ENCODE assay signal across 10 cellular contexts in genomic region chr15:86231864-86232801, GRCh38.
A peak's percentile ranks its signal among the peaks of the same experiment; 100 is the strongest.
DNase-seq lines count a peak whose midpoint lies in the region; ATAC-seq and TF ChIP-seq lines count a peak whose summit lies in the region.
"Had no signal": no experiment of that assay in that cellular context is flagged by ENCODE, and none has a peak within 500 bp of the region (broad histone marks: within the 10 kb centered on the region; RNA-seq: fewer than 3 reads in every experiment).

No MANE protein-coding gene starts in this region.

- H4K8ac ChIP-seq in neuronal stem cell (ENCODE audit: low read depth, low read length): no peak overlapping the region

- no peaks in the 10 kb centered on the region for H3K36me3 Mint-ChIP-seq in Caco-2 (ENCODE audit: insufficient read depth, unreplicated experiment)
- H3K36me3 Mint-ChIP-seq in activated CD4-positive, alpha-beta T cell treated with anti-CD3 and anti-CD28 coated beads for 36 hours (ENCODE audit: low read depth): no peaks in the 10 kb centered on the region
- H3K36me3 Mint-ChIP-seq: IgD-negative memory B cell had no signal

- peak; percentile 68 for ATAC-seq in GM21528 (IDR thresholded peaks at IDR 0.05; ENCODE audit: low FRiP score, unreplicated experiment)
- peak; percentile 65 for ATAC-seq in activated CD4-positive, alpha-beta T cell treated with anti-CD3 and anti-CD28 coated beads for 36 hours
- ATAC-seq in esophagus mucosa: peak; percentile 72
- no peak for ATAC-seq in HG02610 (IDR thresholded peaks at IDR 0.05; ENCODE audit: unreplicated experiment)

- H3K4ac ChIP-seq in neuronal stem cell (ENCODE audit: low read length): no peak overlapping the region

- intact Hi-C loops in Caco-2 (cut with micrococcal nuclease; ENCODE audit: unreplicated experiment): loop anchor here (1.0 to 10.0 kb wide), 2 partner anchors 367 to 511 kb away; no protein-coding TSS in a partner anchor
- intact Hi-C loops in activated CD4-positive, alpha-beta T cell treated with anti-CD3 and anti-CD28 coated beads for 36 hours (cut with DNase I, micrococcal nuclease): loop anchor here (1.0 to 10.0 kb wide), 4 partner anchors 50 to 1373 kb away; no protein-coding TSS in a partner anchor

- peak overlapping the region; percentile 28 for H3K4me2 ChIP-seq in neuronal stem cell (ENCODE audit: insufficient read depth, low read length, poor library complexity, severe bottlenecking)

- POLR2A ChIA-PET in Caco-2 (lab: Charles Lee): no interaction called here
- POLR2A ChIA-PET in activated CD4-positive, alpha-beta T cell treated with anti-CD3 and anti-CD28 coated beads for 36 hours (lab: Charles Lee): no interaction called here

- no peak overlapping the region for H2BK15ac ChIP-seq in neuronal stem cell (ENCODE audit: low read length)

- peak; percentile 35 to 48 for TF ChIP-seq CTCF in Caco-2 (IDR thresholded peaks at IDR 0.05; ENCODE audit: insufficient read depth in 1 of 2, low read depth in 1 of 2, low read length in 1 of 2, severe bottlenecking in 1 of 2, unreplicated experiment in 1 of 2)

- H3K14ac ChIP-seq in neuronal stem cell (ENCODE audit: low read length): no peak overlapping the region

- no peak overlapping the region for H3K4me3 Mint-ChIP-seq in Caco-2 (ENCODE audit: unreplicated experiment)
- no peak overlapping the region for H3K4me3 Mint-ChIP-seq in activated CD4-positive, alpha-beta T cell treated with anti-CD3 and anti-CD28 coated beads for 36 hours
- H3K4me3 Mint-ChIP-seq: IgD-negative memory B cell had no signal

- no peak overlapping the region for H2AK5ac ChIP-seq in neuronal stem cell (ENCODE audit: low read depth, low read length)

- H3K23ac ChIP-seq in neuronal stem cell (ENCODE audit: low read depth, low read length, poor library complexity): no peak overlapping the region

- H3K9me3 ChIP-seq in Caco-2 (no peaks in the 10 kb centered on the region), neuronal stem cell (replicated peaks in 1 of 2; ENCODE audit: control insufficient read depth in 2 of 2, insufficient read depth in 1 of 2, low read depth in 1 of 2, low read length in 2 of 2) (no peaks in the 10 kb centered on the region)
- H3K9me3 ChIP-seq: neutrophil had no signal

- CTCF ChIA-PET in Caco-2 (lab: Charles Lee): no interaction called here
- CTCF ChIA-PET in activated CD4-positive, alpha-beta T cell treated with anti-CD3 and anti-CD28 coated beads for 36 hours (lab: Charles Lee): interaction anchor here (1.0 to 1.5 kb wide), 5 partner anchors 10 to 109 kb away, joined by 3 to 4 read pairs (median 3); no protein-coding TSS in a partner anchor

- H3K36me3 ChIP-seq in Caco-2 (ENCODE audit: control insufficient read depth, insufficient read depth, low read length) (no peaks in the 10 kb centered on the region), neuronal stem cell (replicated peaks in 1 of 2; ENCODE audit: control insufficient read depth in 2 of 2, insufficient read depth in 2 of 2, low read length in 2 of 2) (no peaks in the 10 kb centered on the region)
- H3K36me3 ChIP-seq: neutrophil had no signal

- H3K9me3 Mint-ChIP-seq in Caco-2 (ENCODE audit: unreplicated experiment): no peaks in the 10 kb centered on the region
- no peaks in the 10 kb centered on the region for H3K9me3 Mint-ChIP-seq in activated CD4-positive, alpha-beta T cell treated with anti-CD3 and anti-CD28 coated beads for 36 hours (ENCODE audit: low read depth)

- no peak overlapping the region for H3K27ac ChIP-seq in neuronal stem cell (replicated peaks; ENCODE audit: low read length)
- H3K27ac ChIP-seq: neutrophil had no signal

- peak in 1 of 2 experiments; percentile 3 for DNase-seq in Caco-2
- peak; percentile 20 for DNase-seq in MV-4-11 (lab: John Stamatoyannopoulos, UW)
- peak; percentile 49 for DNase-seq in activated CD4-positive, alpha-beta T cell treated with anti-CD3 and anti-CD28 coated beads for 36 hours
- DNase-seq in neuronal stem cell (ENCODE audit: low spot score): peak; percentile 46
- no peak for DNase-seq in activated CD4-positive, CD25-positive, alpha-beta regulatory T cell (lab: John Stamatoyannopoulos, UW)

- H3K4me3 ChIP-seq in Caco-2 (ENCODE audit: low read depth, low read length) (no peak overlapping the region), neuronal stem cell (ENCODE audit: low read length in 2 of 2) (no peak overlapping the region)

- no peak overlapping the region for H3K9ac ChIP-seq in neuronal stem cell (ENCODE audit: low read depth, low read length, poor library complexity)

- no peak overlapping the region for H3K27ac Mint-ChIP-seq in Caco-2 (ENCODE audit: unreplicated experiment)
- no peak overlapping the region for H3K27ac Mint-ChIP-seq in activated CD4-positive, alpha-beta T cell treated with anti-CD3 and anti-CD28 coated beads for 36 hours
- H3K27ac Mint-ChIP-seq: IgD-negative memory B cell had no signal

- no peaks in the 10 kb centered on the region for H3K4me1 Mint-ChIP-seq in Caco-2 (ENCODE audit: low read depth, unreplicated experiment)
- H3K4me1 Mint-ChIP-seq in activated CD4-positive, alpha-beta T cell treated with anti-CD3 and anti-CD28 coated beads for 36 hours: no peaks in the 10 kb centered on the region
- H3K4me1 Mint-ChIP-seq: IgD-negative memory B cell had no signal

- no peak overlapping the region for H2BK5ac ChIP-seq in neuronal stem cell (ENCODE audit: low read length)

- H4K91ac ChIP-seq in neuronal stem cell (ENCODE audit: low read depth, low read length, poor library complexity): no peak overlapping the region

- BruUV-seq in Caco-2 (replicated peaks; lab: Mats Ljungman, UMichigan): no TSS peak

- no CpG with 5 or more reads among the region's 20 CpGs for WGBS in neuronal stem cell (ENCODE audit: extremely low coverage in 2 of 2, insufficient read length in 2 of 2, insufficient replicate concordance in 1 of 2), 2 donors

- no peaks in the 10 kb centered on the region for H3K27me3 ChIP-seq in Caco-2 (replicated peaks; ENCODE audit: control insufficient read depth, insufficient read depth, low read length)
- H3K27me3 ChIP-seq in neuronal stem cell (ENCODE audit: control insufficient read depth in 3 of 3, insufficient read depth in 3 of 3, low read depth in 1 of 3, low read length in 3 of 3): no peaks in the 10 kb centered on the region

- H2BK120ac ChIP-seq in neuronal stem cell (ENCODE audit: low read depth, low read length): no peak overlapping the region

- peaks cover 22% of the 10 kb centered on the region for H3K27me3 Mint-ChIP-seq in Caco-2 (ENCODE audit: insufficient read depth, unreplicated experiment)
- peaks cover 33% of the 10 kb centered on the region for H3K27me3 Mint-ChIP-seq in activated CD4-positive, alpha-beta T cell treated with anti-CD3 and anti-CD28 coated beads for 36 hours

- H3K79me1 ChIP-seq in neuronal stem cell (ENCODE audit: low read depth, low read length): no peaks in the 10 kb centered on the region

- no peaks in the 10 kb centered on the region for H3K4me1 ChIP-seq in Caco-2
- H3K4me1 ChIP-seq in neuronal stem cell (ENCODE audit: control insufficient read depth in 2 of 2, insufficient read depth in 1 of 2, low read depth in 1 of 2, low read length in 2 of 2): peaks cover 0 to 6% of the 10 kb centered on the region in 2 donors

- H2AFZ ChIP-seq in neuronal stem cell (ENCODE audit: low read length): no peak overlapping the region

- no peak overlapping the region for H3K18ac ChIP-seq in neuronal stem cell (ENCODE audit: low read length)

- H2BK12ac ChIP-seq in neuronal stem cell (ENCODE audit: low read length): no peak overlapping the region

Comparison
In these comparisons a context has a peak if more than half of its experiments do, and no peak if none do; other contexts are left out.
1. DNase-seq: peak in MV-4-11 (single experiment), activated CD4-positive, alpha-beta T cell treated with anti-CD3 and anti-CD28 coated beads for 36 hours (single experiment) and neuronal stem cell (single experiment); none in activated CD4-positive, CD25-positive, alpha-beta regulatory T cell (0 of 4).